1 cellular context compared by ENCODE assay signal in the genomic region with DNA sequence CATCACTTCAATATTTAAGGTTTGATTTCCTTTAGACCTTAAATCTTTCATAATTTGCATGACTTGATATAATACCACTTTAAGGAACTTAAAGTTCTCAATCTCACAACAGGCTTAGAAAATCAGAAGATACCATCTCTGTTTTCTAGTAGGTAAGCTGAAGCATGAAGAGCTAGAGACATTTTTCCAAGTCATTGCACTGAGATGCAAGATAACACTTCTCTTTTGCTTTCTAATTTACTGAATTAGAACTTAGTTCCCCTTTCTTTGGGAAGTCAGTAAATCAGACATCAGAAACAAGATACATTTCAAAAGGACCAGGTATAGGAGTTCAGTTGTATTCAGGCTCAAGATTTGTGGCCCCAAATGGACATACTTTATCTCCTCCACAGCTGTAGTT.
TF ChIP-seq lines count a peak whose summit lies in the region.

No MANE protein-coding gene starts in this region.

TF ChIP-seq in GM12878, 131 proteins besides CTCF, POLR2A, EP300 and RAD21 (continued from another document):
- TF ChIP-seq, protein P1, sequence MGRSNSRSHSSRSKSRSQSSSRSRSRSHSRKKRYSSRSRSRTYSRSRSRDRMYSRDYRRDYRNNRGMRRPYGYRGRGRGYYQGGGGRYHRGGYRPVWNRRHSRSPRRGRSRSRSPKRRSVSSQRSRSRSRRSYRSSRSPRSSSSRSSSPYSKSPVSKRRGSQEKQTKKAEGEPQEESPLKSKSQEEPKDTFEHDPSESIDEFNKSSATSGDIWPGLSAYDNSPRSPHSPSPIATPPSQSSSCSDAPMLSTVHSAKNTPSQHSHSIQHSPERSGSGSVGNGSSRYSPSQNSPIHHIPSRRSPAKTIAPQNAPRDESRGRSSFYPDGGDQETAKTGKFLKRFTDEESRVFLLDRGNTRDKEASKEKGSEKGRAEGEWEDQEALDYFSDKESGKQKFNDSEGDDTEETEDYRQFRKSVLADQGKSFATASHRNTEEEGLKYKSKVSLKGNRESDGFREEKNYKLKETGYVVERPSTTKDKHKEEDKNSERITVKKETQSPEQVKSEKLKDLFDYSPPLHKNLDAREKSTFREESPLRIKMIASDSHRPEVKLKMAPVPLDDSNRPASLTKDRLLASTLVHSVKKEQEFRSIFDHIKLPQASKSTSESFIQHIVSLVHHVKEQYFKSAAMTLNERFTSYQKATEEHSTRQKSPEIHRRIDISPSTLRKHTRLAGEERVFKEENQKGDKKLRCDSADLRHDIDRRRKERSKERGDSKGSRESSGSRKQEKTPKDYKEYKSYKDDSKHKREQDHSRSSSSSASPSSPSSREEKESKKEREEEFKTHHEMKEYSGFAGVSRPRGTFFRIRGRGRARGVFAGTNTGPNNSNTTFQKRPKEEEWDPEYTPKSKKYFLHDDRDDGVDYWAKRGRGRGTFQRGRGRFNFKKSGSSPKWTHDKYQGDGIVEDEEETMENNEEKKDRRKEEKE (IDR thresholded peaks at IDR 0.05) = no peak
- TF ChIP-seq RELA (IDR thresholded peaks at IDR 0.05; ENCODE audit: borderline replicate concordance, partially characterized antibody) (no peak), STAT3 (IDR thresholded peaks at IDR 0.05; ENCODE audit: low read depth, low read length) (no peak), CBFB (IDR thresholded peaks at IDR 0.05; ENCODE audit: low read depth) (no peak)
TF ChIP-seq in GM12878: peak in this region for 0.
